In the genomic region with DNA sequence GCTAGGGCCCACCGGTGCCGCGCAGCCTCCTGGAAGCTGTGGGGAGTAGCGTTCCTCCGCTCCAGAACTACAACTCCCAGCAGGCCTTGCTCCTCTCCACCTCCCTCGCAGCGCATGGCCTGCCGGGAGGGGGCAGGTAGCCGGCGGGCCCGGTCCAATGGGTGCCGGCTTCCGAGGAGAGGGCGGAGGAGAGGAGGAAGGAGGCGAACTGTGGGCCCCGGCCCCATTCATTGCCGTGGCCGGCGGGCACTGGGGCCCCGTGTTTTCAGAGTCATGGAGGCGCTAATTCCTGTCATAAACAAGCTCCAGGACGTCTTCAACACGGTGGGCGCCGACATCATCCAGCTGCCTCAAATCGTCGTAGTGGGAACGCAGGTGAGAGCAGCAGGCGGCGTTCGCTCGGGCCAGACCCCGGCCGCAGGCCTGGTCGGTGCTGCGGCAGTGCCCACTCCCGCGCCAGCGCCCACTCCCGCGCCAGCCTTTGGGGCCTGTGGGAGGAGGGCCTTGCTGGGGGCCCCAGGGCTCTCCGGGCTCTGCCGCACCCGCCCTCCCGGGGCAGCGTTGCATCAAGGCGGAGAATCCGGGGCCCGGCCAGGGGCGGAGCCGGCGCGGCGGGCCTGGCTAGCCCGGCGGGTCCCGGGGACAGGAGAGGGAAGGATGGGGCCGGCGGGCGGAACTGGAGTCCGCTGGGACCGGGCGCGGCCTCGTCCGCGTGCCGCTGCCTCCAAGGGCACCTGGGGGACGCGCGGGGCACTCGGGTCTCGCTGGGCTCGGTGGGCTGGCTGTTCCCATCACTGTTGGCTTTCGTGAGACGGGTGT, we compare ENCODE assay signal across 1 cellular context.
TF ChIP-seq lines count a peak whose summit lies in the region.

DNM1L (plus strand) TSS at position 211 of the 819 bp plus-strand sequence; CDS start at position 274, 63 bp downstream.

TF ChIP-seq in HepG2, 621 proteins besides CTCF, POLR2A, EP300 and RAD21 (continued from another document and continues in another):
- TF ChIP-seq, protein P1, sequence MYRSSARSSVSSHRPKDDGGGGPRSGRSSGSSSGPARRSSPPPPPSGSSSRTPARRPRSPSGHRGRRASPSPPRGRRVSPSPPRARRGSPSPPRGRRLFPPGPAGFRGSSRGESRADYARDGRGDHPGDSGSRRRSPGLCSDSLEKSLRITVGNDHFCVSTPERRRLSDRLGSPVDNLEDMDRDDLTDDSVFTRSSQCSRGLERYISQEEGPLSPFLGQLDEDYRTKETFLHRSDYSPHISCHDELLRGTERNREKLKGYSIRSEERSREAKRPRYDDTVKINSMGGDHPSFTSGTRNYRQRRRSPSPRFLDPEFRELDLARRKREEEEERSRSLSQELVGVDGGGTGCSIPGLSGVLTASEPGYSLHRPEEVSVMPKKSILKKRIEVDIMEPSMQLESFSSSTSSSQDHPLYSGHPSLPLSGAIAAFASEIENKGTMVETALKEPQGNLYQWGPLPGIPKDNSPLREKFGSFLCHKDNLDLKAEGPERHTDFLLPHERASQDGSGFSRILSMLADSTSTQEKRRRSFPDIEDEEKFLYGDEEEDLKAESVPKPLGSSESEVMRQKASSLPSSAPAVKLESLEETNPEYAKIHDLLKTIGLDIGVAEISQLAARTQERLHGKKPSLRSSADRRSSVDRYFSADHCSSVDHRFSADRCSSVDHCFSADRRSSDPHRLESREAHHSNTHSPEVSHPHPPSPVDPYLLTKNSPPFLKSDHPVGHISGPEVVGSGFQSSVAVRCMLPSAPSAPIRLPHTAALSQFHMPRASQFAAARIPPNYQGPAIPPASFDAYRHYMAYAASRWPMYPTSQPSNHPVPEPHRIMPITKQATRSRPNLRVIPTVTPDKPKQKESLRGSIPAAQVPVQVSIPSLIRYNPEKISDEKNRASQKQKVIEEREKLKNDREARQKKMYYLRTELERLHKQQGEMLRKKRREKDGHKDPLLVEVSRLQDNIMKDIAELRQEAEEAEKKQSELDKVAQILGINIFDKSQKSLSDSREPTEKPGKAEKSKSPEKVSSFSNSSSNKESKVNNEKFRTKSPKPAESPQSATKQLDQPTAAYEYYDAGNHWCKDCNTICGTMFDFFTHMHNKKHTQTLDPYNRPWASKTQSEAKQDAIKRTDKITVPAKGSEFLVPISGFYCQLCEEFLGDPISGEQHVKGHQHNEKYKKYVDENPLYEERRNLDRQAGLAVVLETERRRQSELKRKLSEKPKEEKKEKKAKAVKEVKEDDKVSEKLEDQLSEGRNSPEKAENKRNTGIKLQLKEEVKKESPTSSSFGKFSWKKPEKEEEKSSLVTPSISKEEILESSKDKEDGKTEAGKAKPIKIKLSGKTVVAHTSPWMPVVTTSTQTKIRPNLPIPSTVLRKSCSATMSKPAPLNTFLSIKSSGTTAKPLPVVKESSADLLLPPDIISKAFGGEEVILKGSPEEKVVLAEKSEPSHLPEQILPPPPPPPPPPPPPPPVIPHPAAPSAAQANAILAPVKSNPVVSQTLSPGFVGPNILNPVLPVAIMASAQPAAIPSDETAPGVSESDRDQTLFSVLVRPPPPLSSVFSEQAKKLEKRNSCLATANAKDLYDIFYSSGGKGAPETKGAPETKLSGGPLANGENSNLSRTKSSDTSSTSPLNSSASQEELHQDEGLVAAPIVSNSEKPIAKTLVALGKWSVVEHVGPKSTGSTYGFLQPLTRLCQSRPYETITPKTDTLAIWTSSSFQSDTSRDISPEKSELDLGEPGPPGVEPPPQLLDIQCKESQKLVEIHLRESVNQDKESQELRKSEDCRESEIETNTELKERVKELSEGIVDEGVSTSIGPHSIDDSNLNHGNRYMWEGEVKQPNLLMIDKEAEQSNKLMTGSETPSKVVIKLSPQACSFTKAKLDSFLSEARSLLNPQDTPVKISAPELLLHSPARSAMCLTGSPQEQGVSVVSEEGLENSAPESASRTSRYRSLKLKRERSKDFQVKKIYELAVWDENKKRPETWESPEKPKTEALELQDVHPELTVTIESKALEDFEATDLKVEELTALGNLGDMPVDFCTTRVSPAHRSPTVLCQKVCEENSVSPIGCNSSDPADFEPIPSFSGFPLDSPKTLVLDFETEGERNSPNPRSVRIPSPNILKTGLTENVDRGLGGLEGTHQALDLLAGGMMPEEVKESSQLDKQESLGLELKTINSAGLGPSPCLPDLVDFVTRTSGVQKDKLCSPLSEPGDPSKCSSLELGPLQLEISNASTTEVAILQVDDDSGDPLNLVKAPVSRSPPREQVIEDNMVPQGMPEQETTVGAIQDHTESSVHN (CRISPR knock-in tag; IDR thresholded peaks at IDR 0.05), result no peak
- TF ChIP-seq LBX2 (CRISPR knock-in tag; IDR thresholded peaks at IDR 0.05; ENCODE audit: borderline replicate concordance) (0 out of 2 replicates have a peak, but pooled peaks have one; percentile 52), KDM3A (CRISPR knock-in tag; IDR thresholded peaks at IDR 0.05; ENCODE audit: low read depth) (peak; percentile 51; the same call in 1 of the 2 replicates), ZNF253 (CRISPR knock-in tag; IDR thresholded peaks at IDR 0.05; ENCODE audit: borderline replicate concordance) (no peak), GABPA (IDR thresholded peaks at IDR 0.05; ENCODE audit: low read depth, low read length) (peak; percentile 35), GABPA (CRISPR knock-in tag; IDR thresholded peaks at IDR 0.05; ENCODE audit: low read depth) (peak; percentile 84), ARHGAP35 (CRISPR knock-in tag; IDR thresholded peaks at IDR 0.05; ENCODE audit: borderline replicate concordance) (peak; percentile 46; the same call in 1 of the 2 replicates), SOX5 (CRISPR knock-in tag; IDR thresholded peaks at IDR 0.05; ENCODE audit: borderline replicate concordance) (peak; percentile 30; the same call in 1 of the 2 replicates), ZNF382 (CRISPR knock-in tag; IDR thresholded peaks at IDR 0.05; ENCODE audit: borderline replicate concordance) (no peak), ZBTB25 (CRISPR knock-in tag; IDR thresholded peaks at IDR 0.05) (peak; percentile 86; the same call in 1 of the 2 replicates), CBX2 (IDR thresholded peaks at IDR 0.05; ENCODE audit: low read depth, low read length) (no peak), CBX2 (CRISPR knock-in tag; IDR thresholded peaks at IDR 0.05; ENCODE audit: low read depth) (no peak), ZFY (CRISPR knock-in tag; IDR thresholded peaks at IDR 0.05) (peak; percentile 99), ZMYM4 (CRISPR knock-in tag; IDR thresholded peaks at IDR 0.05) (peak; percentile 76), ZSCAN29 (CRISPR knock-in tag; conservative IDR thresholded peaks at IDR 0.05) (peak; percentile 94), TOPORS (CRISPR knock-in tag; IDR thresholded peaks at IDR 0.05) (peak; percentile 70; the same call in 1 of the 2 replicates), ZNF816 (CRISPR knock-in tag; IDR thresholded peaks at IDR 0.05; ENCODE audit: borderline replicate concordance) (peak; percentile 91), ZNF746 (CRISPR knock-in tag; IDR thresholded peaks at IDR 0.05) (peak; percentile 84), PREB (CRISPR knock-in tag; IDR thresholded peaks at IDR 0.05) (no peak), ZNF256 (CRISPR knock-in tag; conservative IDR thresholded peaks at IDR 0.05) (0 out of 2 replicates have a peak, but pooled peaks have one; percentile 51), ZNF577 (CRISPR knock-in tag; IDR thresholded peaks at IDR 0.05; ENCODE audit: borderline replicate concordance, low read depth) (0 out of 2 replicates have a peak, but pooled peaks have one; percentile 55), YEATS2 (CRISPR knock-in tag; IDR thresholded peaks at IDR 0.05; ENCODE audit: borderline replicate concordance) (peak; percentile 84; the same call in 1 of the 2 replicates), ZNF883 (CRISPR knock-in tag; IDR thresholded peaks at IDR 0.05; ENCODE audit: not compliant biosample characterization) (peak; percentile 74), MXD4 (CRISPR knock-in tag; IDR thresholded peaks at IDR 0.05) (peak; percentile 75), RBM39 (IDR thresholded peaks at IDR 0.05; ENCODE audit: low read depth, low read length, poor library complexity, severe bottlenecking) (peak; percentile 93), ZNF614 (CRISPR knock-in tag; IDR thresholded peaks at IDR 0.05; ENCODE audit: borderline replicate concordance) (peak; percentile 63; the same call in 1 of the 2 replicates), BRCA1 (CRISPR knock-in tag; IDR thresholded peaks at IDR 0.05) (0 out of 2 replicates have a peak, but pooled peaks have one; percentile 60), RCOR2 (CRISPR knock-in tag; IDR thresholded peaks at IDR 0.05) (0 out of 2 replicates have a peak, but pooled peaks have one; percentile 19), SIX4 (CRISPR knock-in tag; IDR thresholded peaks at IDR 0.05) (no peak), YY1 (IDR thresholded peaks at IDR 0.05; ENCODE audit: insufficient read depth, insufficient replicate concordance, low read depth, low read length) (peak; percentile 71), RXRB (CRISPR knock-in tag; IDR thresholded peaks at IDR 0.05; ENCODE audit: borderline replicate concordance) (peak; percentile 61; the same call in 1 of the 2 replicates), PRDM15 (CRISPR knock-in tag; IDR thresholded peaks at IDR 0.05) (peak; percentile 77; the same call in 1 of the 2 replicates), SP4 (CRISPR knock-in tag; IDR thresholded peaks at IDR 0.05) (peak; percentile 87), ZBTB3 (CRISPR knock-in tag; IDR thresholded peaks at IDR 0.05; ENCODE audit: borderline replicate concordance, low read depth) (peak; percentile 41; the same call in 1 of the 2 replicates), ZNF350 (CRISPR knock-in tag; IDR thresholded peaks at IDR 0.05; ENCODE audit: borderline replicate concordance, low read depth) (peak; percentile 65; the same call in 1 of the 2 replicates), HNRNPK (IDR thresholded peaks at IDR 0.05; ENCODE audit: low read depth, low read length, poor library complexity, severe bottlenecking) (peak; percentile 9), ZNF431 (CRISPR knock-in tag; IDR thresholded peaks at IDR 0.05; ENCODE audit: borderline replicate concordance, low read depth) (0 out of 2 replicates have a peak, but pooled peaks have one; percentile 46)
- TF ChIP-seq, protein P2, sequence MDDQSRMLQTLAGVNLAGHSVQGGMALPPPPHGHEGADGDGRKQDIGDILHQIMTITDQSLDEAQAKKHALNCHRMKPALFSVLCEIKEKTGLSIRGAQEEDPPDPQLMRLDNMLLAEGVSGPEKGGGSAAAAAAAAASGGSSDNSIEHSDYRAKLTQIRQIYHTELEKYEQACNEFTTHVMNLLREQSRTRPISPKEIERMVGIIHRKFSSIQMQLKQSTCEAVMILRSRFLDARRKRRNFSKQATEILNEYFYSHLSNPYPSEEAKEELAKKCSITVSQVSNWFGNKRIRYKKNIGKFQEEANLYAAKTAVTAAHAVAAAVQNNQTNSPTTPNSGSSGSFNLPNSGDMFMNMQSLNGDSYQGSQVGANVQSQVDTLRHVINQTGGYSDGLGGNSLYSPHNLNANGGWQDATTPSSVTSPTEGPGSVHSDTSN (CRISPR knock-in tag; IDR thresholded peaks at IDR 0.05; ENCODE audit: borderline replicate concordance), result no peak
- TF ChIP-seq, protein P3, sequence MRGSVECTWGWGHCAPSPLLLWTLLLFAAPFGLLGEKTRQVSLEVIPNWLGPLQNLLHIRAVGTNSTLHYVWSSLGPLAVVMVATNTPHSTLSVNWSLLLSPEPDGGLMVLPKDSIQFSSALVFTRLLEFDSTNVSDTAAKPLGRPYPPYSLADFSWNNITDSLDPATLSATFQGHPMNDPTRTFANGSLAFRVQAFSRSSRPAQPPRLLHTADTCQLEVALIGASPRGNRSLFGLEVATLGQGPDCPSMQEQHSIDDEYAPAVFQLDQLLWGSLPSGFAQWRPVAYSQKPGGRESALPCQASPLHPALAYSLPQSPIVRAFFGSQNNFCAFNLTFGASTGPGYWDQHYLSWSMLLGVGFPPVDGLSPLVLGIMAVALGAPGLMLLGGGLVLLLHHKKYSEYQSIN (CRISPR knock-in tag; IDR thresholded peaks at IDR 0.05; ENCODE audit: borderline replicate concordance), result no peak
